ENCODE assay signal across 17 cellular contexts in the genomic region with DNA sequence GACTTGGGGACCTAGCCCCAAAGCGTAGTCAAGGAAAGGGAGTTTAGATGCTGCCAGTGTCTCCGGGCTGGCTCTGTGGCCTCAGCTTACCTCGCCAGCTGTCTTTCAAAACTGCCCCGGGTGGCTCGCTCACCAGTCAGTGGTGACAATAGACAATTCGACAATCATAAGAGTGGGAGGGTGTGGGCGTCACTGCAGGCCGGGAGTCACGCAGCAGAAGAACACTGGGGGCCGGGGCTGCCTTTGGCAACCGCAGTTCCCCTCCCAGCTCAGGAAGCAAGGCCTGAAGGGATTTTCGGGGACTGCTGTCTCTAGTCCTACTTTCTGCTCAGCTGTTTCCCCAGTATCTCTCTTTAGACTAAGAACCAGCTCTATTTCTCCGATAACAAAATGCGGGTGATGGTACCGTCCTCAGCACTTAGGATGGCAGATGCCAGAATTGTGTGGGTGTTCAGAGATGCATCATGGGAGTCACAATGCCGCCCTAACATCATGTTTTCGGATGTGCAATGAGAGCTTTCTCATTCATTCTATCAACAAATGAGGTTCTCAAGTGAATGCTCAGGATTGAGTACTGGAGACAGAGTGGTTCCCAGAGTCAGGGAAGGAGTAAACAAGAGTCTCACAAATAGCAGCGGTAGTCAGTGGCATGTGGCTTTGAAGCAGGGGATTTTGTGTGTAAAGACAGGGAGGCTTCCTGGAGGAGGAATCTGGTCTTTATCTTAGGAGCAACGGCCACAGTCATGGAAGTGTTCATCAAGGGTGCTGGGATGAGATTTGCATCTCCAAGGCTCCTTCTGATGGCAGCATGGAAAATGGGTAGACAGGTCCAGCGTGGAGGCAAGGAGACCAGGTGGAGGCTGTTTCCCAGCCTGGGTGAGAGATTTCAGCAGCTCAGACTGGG.
A peak's percentile ranks its signal among the peaks of the same experiment; 100 is the strongest.
DNase-seq lines count a peak whose midpoint lies in the region; FAIRE-seq lines count a peak whose summit lies in the region.
"Had no signal": no experiment of that assay in that cellular context is flagged by ENCODE, and none has a peak within 500 bp of the region (broad histone marks: within the 10 kb centered on the region; RNA-seq: fewer than 3 reads in every experiment).

No MANE protein-coding gene starts in this region.

- H3K9me3 ChIP-seq in BLaER1, result no peaks in the 10 kb centered on the region
- H3K9me3 ChIP-seq: SJCRH30 had no signal

- FAIRE-seq in HTR-8/SVneo (lab: Jason Lieb, UNC), result peak; percentile 4

- H3K4me2 ChIP-seq in BLaER1, result peak overlapping the region; percentile 67; the same call in 1 of the 2 replicates

- H3K36me3 ChIP-seq in BLaER1, result no peaks in the 10 kb centered on the region
- H3K36me3 ChIP-seq: SJCRH30 had no signal

- H4K20me1 ChIP-seq in BLaER1, result 0 out of 2 replicates have a peak, but pooled peaks cover 5% of the 10 kb centered on the region

- no peak for DNase-seq in HTR-8/SVneo (ENCODE audit: insufficient read length, low spot score)
- peak; percentile 18 for DNase-seq in middle frontal gyrus (ENCODE audit: extremely low spot score, low spot score)
- peak; percentile 58 for DNase-seq in superior temporal gyrus (ENCODE audit: extremely low spot score)
- no peak for DNase-seq in activated effector memory CD4-positive, alpha-beta T cell treated with Interleukin-2 at 50 U/mL for 16 hours
- DNase-seq in NCI-H187 (lab: John Stamatoyannopoulos, UW), result no peak
- no peak for DNase-seq in DMS153 (lab: John Stamatoyannopoulos, UW)
- DNase-seq: CD8-positive, alpha-beta T cell; DMS79; H7; KG1; NCI-H1417 treated with DMSO at 0.1 percent for 48 hours; NCI-H2081; NCI-H748 treated with DMSO at 0.1 percent for 48 hours; RPMI8226; SJCRH30 had no signal

- no peak overlapping the region for H3K4me3 ChIP-seq in BLaER1
- H3K4me3 ChIP-seq: SJCRH30 had no signal

- H3K9ac ChIP-seq in BLaER1, result no peak overlapping the region

- H3K27me3 ChIP-seq in BLaER1, result no peaks in the 10 kb centered on the region
- H3K27me3 ChIP-seq: SJCRH30 had no signal

- H3K4me1 ChIP-seq in BLaER1, result peaks cover 46% of the 10 kb centered on the region

- no peak overlapping the region for H3K27ac ChIP-seq in BLaER1
- H3K27ac ChIP-seq: HL-60, SJCRH30 had no signal

Comparison
In these comparisons a context has a peak if more than half of its experiments do, and no peak if none do; other contexts are left out.
1. DNase-seq: peak in middle frontal gyrus (single experiment) and superior temporal gyrus (single experiment); none in HTR-8/SVneo (single experiment), activated effector memory CD4-positive, alpha-beta T cell treated with Interleukin-2 at 50 U/mL for 16 hours (single experiment), NCI-H187 (0 of 2) and DMS153 (single experiment).